In the genomic region with DNA sequence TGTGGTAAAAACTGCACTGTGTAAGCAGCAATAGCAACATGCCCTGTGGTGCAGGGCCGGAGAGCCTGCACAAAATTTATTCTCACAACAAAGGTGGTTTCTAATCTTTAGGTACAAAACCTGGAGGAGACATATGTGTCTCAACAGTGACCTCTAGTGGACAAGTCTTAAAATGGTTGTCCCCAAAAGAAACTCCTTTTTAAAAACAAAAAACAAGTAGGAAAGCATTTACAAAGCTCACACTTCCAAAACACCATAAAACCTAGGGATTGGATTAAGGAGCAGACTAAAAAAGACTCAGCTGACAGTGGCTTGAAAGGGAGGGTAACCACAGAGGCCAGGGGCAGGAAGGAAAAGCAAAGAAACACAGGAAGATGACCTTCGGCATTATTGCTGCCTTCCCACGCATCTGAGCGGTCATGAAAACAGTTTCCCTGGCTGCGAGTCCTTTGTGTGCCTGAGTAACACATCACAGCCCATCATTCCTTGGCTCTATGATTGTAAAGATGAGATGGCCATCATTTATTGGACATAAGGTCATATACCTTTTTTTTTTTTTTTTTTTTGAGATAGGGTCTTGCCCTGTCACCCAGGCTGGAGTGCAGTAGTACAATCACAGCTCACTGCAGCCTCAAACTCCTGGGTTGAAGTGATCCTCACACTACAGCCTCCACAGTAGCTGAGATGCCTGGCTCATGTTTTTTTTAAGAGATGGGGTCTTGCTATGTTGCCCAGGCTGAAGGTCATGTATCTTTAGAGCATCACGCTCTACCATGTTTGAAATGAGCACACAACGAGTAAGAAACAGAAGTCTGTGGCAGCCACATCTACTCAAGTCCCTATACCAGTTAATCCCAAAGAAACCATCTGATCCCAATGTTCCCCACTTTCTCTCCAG, we compare ENCODE assay signal across 8 cellular contexts. TPM values are rescaled to one million over a fixed set of nuclear protein-coding genes. Genes with fewer than 3 reads are reported as not detected.
DNase-seq lines count a peak whose midpoint lies in the region; ATAC-seq and TF ChIP-seq lines count a peak whose summit lies in the region.

No MANE protein-coding gene starts in this region.

- H3K36me3 ChIP-seq in Caco-2 (ENCODE audit: control insufficient read depth, insufficient read depth, low read length) (no peaks in the 10 kb centered on the region), SK-N-SH (replicated peaks in 1 of 2; ENCODE audit: control insufficient read depth in 1 of 2, insufficient read depth in 2 of 2, low read length in 1 of 2) (peaks cover 0 to 5% of the 10 kb centered on the region in 2 experiments)
- H3K36me3 ChIP-seq in naive thymus-derived CD4-positive, alpha-beta T cell (ENCODE audit: control insufficient read depth in 2 of 3, insufficient read depth in 3 of 3, low read length in 3 of 3): peaks cover 0 to 5% (median 0%) of the 10 kb centered on the region in 3 experiments

- no peaks in the 10 kb centered on the region for H4K20me1 ChIP-seq in SK-N-SH (ENCODE audit: insufficient read depth)

- no peak for TF ChIP-seq POLR2A in lower leg skin (IDR thresholded peaks at IDR 0.05)

- no peak overlapping the region for H3K4me3 Mint-ChIP-seq in Caco-2 (ENCODE audit: unreplicated experiment)
- peak overlapping the region in 4 of 10 donors; percentile 14 to 42 (median 21) for H3K4me3 Mint-ChIP-seq in naive thymus-derived CD4-positive, alpha-beta T cell

- TF ChIP-seq CTCF in Caco-2 (IDR thresholded peaks at IDR 0.05; ENCODE audit: insufficient read depth in 1 of 2, low read depth in 1 of 2, low read length in 1 of 2, severe bottlenecking in 1 of 2, unreplicated experiment in 1 of 2) (peak; percentile 79 to 85), SK-N-SH (IDR thresholded peaks at IDR 0.05) (peak; percentile 86), epithelial cell of proximal tubule (conservative IDR thresholded peaks at IDR 0.05; ENCODE audit: low read depth, low read length) (peak; percentile 74), lower leg skin (IDR thresholded peaks at IDR 0.05) (no peak)

- H2AFZ ChIP-seq in SK-N-SH (ENCODE audit: low read depth): no peak overlapping the region

- no peaks in the 10 kb centered on the region; the same call in none of the 2 replicates for H3K79me2 ChIP-seq in SK-N-SH (ENCODE audit: insufficient read depth)

- DNase-seq in Caco-2: peak in 1 of 2 experiments; percentile 49
- DNase-seq in M059J (ENCODE audit: low read depth): peak; percentile 32
- peak; percentile 65 for DNase-seq in SK-N-SH
- DNase-seq in epithelial cell of proximal tubule (ENCODE audit: low read depth): peak; percentile 22
- DNase-seq in naive thymus-derived CD4-positive, alpha-beta T cell: peak in 7 of 9 donors; percentile 26 to 64 (median 56)
- DNase-seq in T1000 (lab: John Stamatoyannopoulos, UW): no peak
- DNase-seq in lower leg skin (ENCODE audit: low spot score in 2 of 2): no peak

- no peak overlapping the region for H3K27ac ChIP-seq in SK-N-SH (ENCODE audit: low read depth in 2 of 2, low read length in 1 of 2)
- H3K27ac ChIP-seq in naive thymus-derived CD4-positive, alpha-beta T cell (ENCODE audit: low read depth, low read length): no peak overlapping the region

- H3K9me2 ChIP-seq in SK-N-SH: no peaks in the 10 kb centered on the region

- intact Hi-C loops in Caco-2 (cut with micrococcal nuclease; ENCODE audit: unreplicated experiment): loop anchor here (1.0 to 10.0 kb wide), 8 partner anchors 109 to 898 kb away; no protein-coding TSS in a partner anchor
- intact Hi-C loops in naive thymus-derived CD4-positive, alpha-beta T cell (cut with micrococcal nuclease): loop anchor here (1.0 to 5.0 kb wide), 6 partner anchors 39 to 1343 kb away; partner anchors contain the start of gene RSU1 (in 2 of the 2)
- intact Hi-C loops in lower leg skin (cut with DNase I; ENCODE audit: low total_unique reads): no loop called here

- H3K4me2 ChIP-seq in SK-N-SH: peak overlapping the region; percentile 5; the same call in 1 of the 2 replicates

- H3K27ac Mint-ChIP-seq in Caco-2 (ENCODE audit: unreplicated experiment): no peak overlapping the region
- H3K27ac Mint-ChIP-seq in naive thymus-derived CD4-positive, alpha-beta T cell: peak overlapping the region in 8 of 9 donors; percentile 57 to 89 (median 84)

- H3K4me1 Mint-ChIP-seq in Caco-2 (ENCODE audit: low read depth, unreplicated experiment): no peaks in the 10 kb centered on the region
- H3K4me1 Mint-ChIP-seq in naive thymus-derived CD4-positive, alpha-beta T cell: peaks cover 20 to 40% (median 32%) of the 10 kb centered on the region in 7 donors

- 72% methylated on average over 7 of the region's 7 CpGs for WGBS in SK-N-SH (ENCODE audit: low lambda C conversion rate)
- WGBS in lower leg skin, 2 donors: 54 to 70% methylated on average over 7 of the region's 7 CpGs

- peak; percentile 86 for TF ChIP-seq RAD21 in SK-N-SH (IDR thresholded peaks at IDR 0.05; ENCODE audit: low read length)

- POLR2A ChIA-PET in Caco-2 (lab: Charles Lee): no interaction called here
- POLR2A ChIA-PET in SK-N-SH (lab: Yijun Ruan, JAX): no interaction called here
- POLR2A ChIA-PET in naive thymus-derived CD4-positive, alpha-beta T cell (lab: Charles Lee): no interaction called here

- no peaks in the 10 kb centered on the region for H3K36me3 Mint-ChIP-seq in Caco-2 (ENCODE audit: insufficient read depth, unreplicated experiment)
- H3K36me3 Mint-ChIP-seq in naive thymus-derived CD4-positive, alpha-beta T cell: peaks cover 3 to 22% (median 7%) of the 10 kb centered on the region in 5 donors

- H3K27me3 ChIP-seq in Caco-2 (replicated peaks; ENCODE audit: control insufficient read depth, insufficient read depth, low read length): no peaks in the 10 kb centered on the region
- H3K27me3 ChIP-seq in SK-N-SH (ENCODE audit: insufficient read depth): no peaks in the 10 kb centered on the region
- H3K27me3 ChIP-seq in naive thymus-derived CD4-positive, alpha-beta T cell (ENCODE audit: control insufficient read depth in 2 of 2, insufficient read depth in 2 of 2, low read length in 2 of 2): no peaks in the 10 kb centered on the region

- H3K27me3 Mint-ChIP-seq in Caco-2 (ENCODE audit: insufficient read depth, unreplicated experiment): no peaks in the 10 kb centered on the region
- no peaks in the 10 kb centered on the region for H3K27me3 Mint-ChIP-seq in naive thymus-derived CD4-positive, alpha-beta T cell

- no peaks in the 10 kb centered on the region for H3F3A ChIP-seq in SK-N-SH (replicated peaks; ENCODE audit: insufficient read depth)

- H3K4me3 ChIP-seq in Caco-2 (ENCODE audit: low read depth, low read length) (no peak overlapping the region), SK-N-SH (ENCODE audit: low read depth in 2 of 2, low read length in 1 of 2) (no peak overlapping the region), epithelial cell of proximal tubule (ENCODE audit: low read depth, low read length) (peak overlapping the region; percentile 22), lower leg skin (ENCODE audit: low read depth, poor library complexity, severe bottlenecking) (no peak overlapping the region)
- no peak overlapping the region for H3K4me3 ChIP-seq in naive thymus-derived CD4-positive, alpha-beta T cell (ENCODE audit: low read length)

- H3K9ac ChIP-seq in SK-N-SH: no peak overlapping the region

- H3K9me3 Mint-ChIP-seq in Caco-2 (ENCODE audit: unreplicated experiment): no peaks in the 10 kb centered on the region
- no peaks in the 10 kb centered on the region for H3K9me3 Mint-ChIP-seq in naive thymus-derived CD4-positive, alpha-beta T cell

- no peak for TF ChIP-seq EP300 in SK-N-SH (IDR thresholded peaks at IDR 0.05; ENCODE audit: borderline replicate concordance in 1 of 2, low read depth in 1 of 2, low read length in 1 of 2)

- no TSS peak for BruUV-seq in Caco-2 (replicated peaks; lab: Mats Ljungman, UMichigan)

- H3K9me3 ChIP-seq in Caco-2 (no peaks in the 10 kb centered on the region), SK-N-SH (no peaks in the 10 kb centered on the region)
- H3K9me3 ChIP-seq in naive thymus-derived CD4-positive, alpha-beta T cell (ENCODE audit: control insufficient read depth in 2 of 3, low read length in 3 of 3): no peaks in the 10 kb centered on the region

- peak; percentile 64 for ATAC-seq in GM19351 (IDR thresholded peaks at IDR 0.05; ENCODE audit: unreplicated experiment)
- ATAC-seq in naive thymus-derived CD4-positive, alpha-beta T cell: peak; percentile 77

- H3K4me1 ChIP-seq in Caco-2: no peaks in the 10 kb centered on the region
- peaks cover 0 to 4% of the 10 kb centered on the region in 2 experiments; a peak in 1 of 4 replicates for H3K4me1 ChIP-seq in SK-N-SH (ENCODE audit: control insufficient read depth in 1 of 2, insufficient read depth in 2 of 2, low read depth in 1 of 2, low read length in 1 of 2)
- peaks cover 0 to 11% of the 10 kb centered on the region in 2 donors for H3K4me1 ChIP-seq in naive thymus-derived CD4-positive, alpha-beta T cell (ENCODE audit: control insufficient read depth in 2 of 2, insufficient read depth in 2 of 2, low read length in 2 of 2)

- CTCF ChIA-PET in Caco-2 (lab: Charles Lee): interaction anchor here (0.6 to 1.4 kb wide), 6 partner anchors 303 to 1020 kb away, joined by 3 to 15 read pairs (median 4); no protein-coding TSS in a partner anchor
- CTCF ChIA-PET in SK-N-SH (lab: Yijun Ruan, JAX): interaction anchor here (0.6 to 2.1 kb wide), 27 partner anchors 8 to 919 kb away, joined by 3 to 18 read pairs (median 4); no protein-coding TSS in a partner anchor
- CTCF ChIA-PET in naive thymus-derived CD4-positive, alpha-beta T cell (lab: Charles Lee): interaction anchor here (0.5 to 1.0 kb wide), 10 partner anchors 12 to 1347 kb away, joined by 3 to 5 read pairs (median 3); partner anchors contain the start of gene RSU1

TF ChIP-seq in SK-N-SH, 30 proteins besides CTCF, POLR2A, EP300 and RAD21 (continues in another document):
- TF ChIP-seq SMC3 (IDR thresholded peaks at IDR 0.05; ENCODE audit: low read depth, low read length): peak; percentile 53
- TF ChIP-seq POLR2AphosphoS5 (IDR thresholded peaks at IDR 0.05; ENCODE audit: low read depth, low read length): no peak
- no peak for TF ChIP-seq GATA2 (CRISPR knock-in tag; IDR thresholded peaks at IDR 0.05)

RNA-seq across cellular contexts. Expression of gene RSU1, which starts 39.5 kb away (rescaled TPM):
- total RNA-seq in Caco-2 (2022): 62.0 and 66.6 TPM in 2 replicates
- total RNA-seq in M059J (2014; rRNA removed; shearing (Covaris generic)): 73.1 and 77.5 TPM in 2 replicates
- 59.8 and 81.4 TPM in 2 replicates for polyA plus RNA-seq in SK-N-SH (2012; rRNA removed)
- polyA plus RNA-seq in SK-N-SH (2012; cell fraction: cytosol; rRNA removed): 63.3 and 65.7 TPM in 2 replicates
- polyA plus RNA-seq in SK-N-SH (2012; cell fraction: nucleus; rRNA removed): 21.3 and 45.6 TPM in 2 replicates
- 46.9 and 60.7 TPM in 2 replicates for total RNA-seq in epithelial cell of proximal tubule
- total RNA-seq in naive thymus-derived CD4-positive, alpha-beta T cell: 10 to 100 TPM; 36.1 to 86.7 (median 48.7) TPM
- 100 to 1,000 TPM; 102 to 108 TPM for polyA plus RNA-seq in naive thymus-derived CD4-positive, alpha-beta T cell
- total RNA-seq in lower leg skin: 10 to 100 TPM; 28.7 to 50.9 (median 43.0) TPM

Comparison
In these comparisons a context has a peak if more than half of its experiments do, and no peak if none do; other contexts are left out.
1. DNase-seq: peak in M059J (single experiment), SK-N-SH (single experiment), epithelial cell of proximal tubule (single experiment) and naive thymus-derived CD4-positive, alpha-beta T cell (7 of 9); none in T1000 (single experiment) and lower leg skin (0 of 2).
2. CTCF ChIP-seq: peak in Caco-2 (2 of 2), SK-N-SH (single experiment) and epithelial cell of proximal tubule (single experiment); none in lower leg skin (0 of 3).